ENCODE assay signal across 23 cellular contexts in genomic region chr9:92944921-92945320, GRCh38. TPM values are rescaled to one million over a fixed set of nuclear protein-coding genes. Genes with fewer than 3 reads are reported as not detected.
"Had no signal": no experiment of that assay in that cellular context is flagged by ENCODE, and none has a peak within 500 bp of the region (broad histone marks: within the 10 kb centered on the region; RNA-seq: fewer than 3 reads in every experiment).

No MANE protein-coding gene starts in this region.

- H3K4me2 ChIP-seq: PC-9 had no signal

- H3K36me3 ChIP-seq: MG63, Peyer's patch, SJCRH30 had no signal

- H3K4me3 ChIP-seq: MG63, PC-9, Peyer's patch, SJCRH30 had no signal

- DNase-seq: Karpas-422, KG1, MG63, NCI-H1092 treated with DMSO at 0.1 percent for 48 hours, NCI-H1436, NCI-H187, NCI-H2029, NCI-H2081 treated with DMSO at 0.1 percent for 48 hours, NCI-H2171, NCI-H226, NCI-H446, NCI-H510A, NCI-H524 treated with DMSO at 0.1 percent for 48 hours, NCI-H69, NCI-H774, OCI-M1, PC-9, Peyer's patch, SHP77 treated with DMSO at 0.1 percent for 48 hours, SJCRH30 had no signal

- H2AFZ ChIP-seq: PC-9 had no signal

- ATAC-seq: Right ventricle myocardium inferior, SK-N-SH treated with all-trans-retinoic acid at 6 μM for 48 hours had no signal

- H3K27me3 ChIP-seq: MG63, SJCRH30 had no signal

- H3K9me3 ChIP-seq: MG63, Peyer's patch, SJCRH30 had no signal

- H3K27ac ChIP-seq: PC-9, Peyer's patch, SJCRH30 had no signal

RNA-seq across cellular contexts. Expression of gene FGD3, which starts 2.4 kb away (rescaled TPM):
- total RNA-seq: RPMI7951 had no signal
